10 cellular contexts compared by ENCODE assay signal in genomic region chr1:65021792-65022191, GRCh38.
"Had no signal": no experiment of that assay in that cellular context is flagged by ENCODE, and none has a peak within 500 bp of the region (broad histone marks: within the 10 kb centered on the region; RNA-seq: fewer than 3 reads in every experiment).

No MANE protein-coding gene starts in this region.

- ATAC-seq: activated T-helper 17 cell treated with anti-CD3 and anti-CD28 coated beads, Interleukin-2, amount 50 U/mL, for 72 hours; effector memory CD8-positive, alpha-beta T cell; left lobe of liver had no signal

- H3K4me3 ChIP-seq: tibial artery had no signal

- H3K27me3 Mint-ChIP-seq: activated T-helper 17 cell treated with anti-CD3 and anti-CD28 coated beads, Interleukin-2, amount 50 U/mL, for 72 hours; effector memory CD8-positive, alpha-beta T cell had no signal

- H3K36me3 ChIP-seq: tibial artery had no signal

- H3K27ac ChIP-seq: parathyroid adenoma, tibial artery had no signal

- H3K27me3 ChIP-seq: tibial artery had no signal

- H3K4me3 Mint-ChIP-seq: activated naive CD4-positive, alpha-beta T cell treated with anti-CD3 and anti-CD28 coated beads for 36 hours; activated T-helper 17 cell treated with anti-CD3 and anti-CD28 coated beads, Interleukin-2, amount 50 U/mL, for 72 hours; effector memory CD8-positive, alpha-beta T cell; immature natural killer cell had no signal

- DNase-seq: activated CD4-positive, alpha-beta T cell treated with anti-CD3 and anti-CD28 coated beads, Interleukin-2, amount 50 U/mL, for 1 hour; activated naive CD4-positive, alpha-beta T cell treated with anti-CD3 and anti-CD28 coated beads for 36 hours; activated T-cell treated with anti-CD3 and anti-CD28 coated beads for 4 hours; effector memory CD8-positive, alpha-beta T cell; immature natural killer cell; mesendoderm; tibial artery had no signal

- H3K27ac Mint-ChIP-seq: activated naive CD4-positive, alpha-beta T cell treated with anti-CD3 and anti-CD28 coated beads for 36 hours; activated T-helper 17 cell treated with anti-CD3 and anti-CD28 coated beads, Interleukin-2, amount 50 U/mL, for 72 hours had no signal

- H3K9me3 ChIP-seq: tibial artery had no signal

- H3K4me1 Mint-ChIP-seq: activated T-helper 17 cell treated with anti-CD3 and anti-CD28 coated beads, Interleukin-2, amount 50 U/mL, for 72 hours had no signal

- H3K9me3 Mint-ChIP-seq: activated naive CD4-positive, alpha-beta T cell treated with anti-CD3 and anti-CD28 coated beads for 36 hours; activated T-helper 17 cell treated with anti-CD3 and anti-CD28 coated beads, Interleukin-2, amount 50 U/mL, for 72 hours; effector memory CD8-positive, alpha-beta T cell; immature natural killer cell had no signal
